In genomic region chr17:4188076-4188475, GRCh38 we compare ENCODE assay signal across 16 cellular contexts. TPM values are rescaled to one million over a fixed set of nuclear protein-coding genes. Genes with fewer than 3 reads are reported as not detected.
DNase-seq lines count a peak whose midpoint lies in the region; ATAC-seq and TF ChIP-seq lines count a peak whose summit lies in the region.
"Had no signal": no experiment of that assay in that cellular context is flagged by ENCODE, and none has a peak within 500 bp of the region (broad histone marks: within the 10 kb centered on the region; RNA-seq: fewer than 3 reads in every experiment).

No MANE protein-coding gene starts in this region.

- no peak for TF ChIP-seq CTCF in Loucy (conservative IDR thresholded peaks at IDR 0.05; ENCODE audit: low read length)
- TF ChIP-seq CTCF in endodermal cell (conservative IDR thresholded peaks at IDR 0.05): no peak
- TF ChIP-seq CTCF in suprapubic skin (IDR thresholded peaks at IDR 0.05): no peak
- no peak for TF ChIP-seq CTCF in H9 (conservative IDR thresholded peaks at IDR 0.05)

- 98 to 100% methylated on average over 4 to 9 of the region's 9 CpGs for WGBS in endodermal cell (ENCODE audit: insufficient coverage in 1 of 2, insufficient read length in 1 of 2), 2 experiments
- WGBS in suprapubic skin: 95% methylated on average over 9 of the region's 9 CpGs
- WGBS in H9 (ENCODE audit: extremely low coverage, insufficient read length, low lambda C conversion rate): no CpG with 5 or more reads among the region's 9 CpGs
- WGBS in neuronal stem cell (ENCODE audit: extremely low coverage in 2 of 2, insufficient read length in 2 of 2, insufficient replicate concordance in 1 of 2), 2 donors: no CpG with 5 or more reads among the region's 9 CpGs

- H2BK5ac ChIP-seq in H9 (ENCODE audit: insufficient read length, low read length): no peak overlapping the region
- H2BK5ac ChIP-seq in neuronal stem cell (ENCODE audit: low read length): no peak overlapping the region

- H2BK15ac ChIP-seq in H9 (ENCODE audit: low read depth, low read length) (no peak overlapping the region), neuronal stem cell (ENCODE audit: low read length) (no peak overlapping the region)

- peak overlapping the region; percentile 75 for H3K9ac ChIP-seq in Loucy (ENCODE audit: low read depth, low read length, poor library complexity, severe bottlenecking)
- H3K9ac ChIP-seq in endodermal cell (ENCODE audit: extremely low read depth, low read length, poor library complexity, severe bottlenecking): no peak overlapping the region
- H3K9ac ChIP-seq in H9 (ENCODE audit: extremely low read depth, insufficient read length, low read length): no peak overlapping the region
- H3K9ac ChIP-seq in neuronal stem cell (ENCODE audit: low read depth, low read length, poor library complexity): no peak overlapping the region

- DNase-seq in endodermal cell: no peak
- no peak for DNase-seq in naive thymus-derived CD4-positive, alpha-beta T cell
- DNase-seq in suprapubic skin (ENCODE audit: low spot score in 2 of 2): no peak
- no peak for DNase-seq in H9
- DNase-seq in neuronal stem cell (ENCODE audit: low spot score): no peak
- DNase-seq in NCI-H187 (lab: John Stamatoyannopoulos, UW): no peak
- DNase-seq: CD8-positive, alpha-beta T cell; NCI-H1417 treated with DMSO at 0.1 percent for 48 hours; NCI-H2029 treated with DMSO at 0.1 percent for 48 hours; NCI-H2171 treated with DMSO at 0.1 percent for 48 hours; NCI-H748 treated with DMSO at 0.1 percent for 48 hours; OCI-M1; RPMI8226; SJCRH30 had no signal

- H3K4me3 Mint-ChIP-seq in endodermal cell: no peak overlapping the region
- H3K4me3 Mint-ChIP-seq in naive thymus-derived CD4-positive, alpha-beta T cell: no peak overlapping the region
- no peak overlapping the region for H3K4me3 Mint-ChIP-seq in H9
- H3K4me3 Mint-ChIP-seq: CD8-positive, alpha-beta T cell had no signal

- H4K91ac ChIP-seq in H9 (ENCODE audit: insufficient read length, low read depth, low read length) (no peak overlapping the region), neuronal stem cell (ENCODE audit: low read depth, low read length, poor library complexity) (no peak overlapping the region)

- POLR2A ChIA-PET in naive thymus-derived CD4-positive, alpha-beta T cell (lab: Charles Lee): interaction anchor here (1.0 to 1.7 kb wide), 3 partner anchors 9 to 42 kb away, joined by 5 to 7 read pairs (median 5); no protein-coding TSS in a partner anchor

- H3K27me3 Mint-ChIP-seq in endodermal cell (ENCODE audit: insufficient read depth) (no peaks in the 10 kb centered on the region), H9 (ENCODE audit: low read depth) (no peaks in the 10 kb centered on the region)
- no peaks in the 10 kb centered on the region for H3K27me3 Mint-ChIP-seq in naive thymus-derived CD4-positive, alpha-beta T cell

- no peak overlapping the region for H3T11ph ChIP-seq in H9 (ENCODE audit: low read length)

- peak overlapping the region; percentile 74 for H3K4me2 ChIP-seq in Loucy (ENCODE audit: low read depth, low read length, poor library complexity, severe bottlenecking)
- H3K4me2 ChIP-seq in H9 (ENCODE audit: insufficient read depth, insufficient read length, low read length): no peak overlapping the region
- H3K4me2 ChIP-seq in neuronal stem cell (ENCODE audit: insufficient read depth, low read length, poor library complexity, severe bottlenecking): no peak overlapping the region

- H3K36me3 Mint-ChIP-seq in endodermal cell (ENCODE audit: low read depth) (peaks cover 65% of the 10 kb centered on the region), H9 (ENCODE audit: insufficient read depth in 1 of 3, low read depth in 3 of 3) (peaks cover 23 to 74% (median 58%) of the 10 kb centered on the region in 3 experiments; a peak in 6 of 7 replicates)
- H3K36me3 Mint-ChIP-seq in naive thymus-derived CD4-positive, alpha-beta T cell: peaks cover 4 to 33% (median 20%) of the 10 kb centered on the region in 5 donors

- no peaks in the 10 kb centered on the region for H4K20me1 ChIP-seq in Loucy (ENCODE audit: insufficient read depth, low read length, poor library complexity, severe bottlenecking)
- H4K20me1 ChIP-seq in H9 (ENCODE audit: control insufficient read depth, insufficient read depth, insufficient read length): no peaks in the 10 kb centered on the region

- H3K56ac ChIP-seq in H9 (ENCODE audit: insufficient read length, low read depth, low read length): no peak overlapping the region

- H2BK20ac ChIP-seq in H9 (ENCODE audit: low read depth, low read length, poor library complexity, severe bottlenecking): no peak overlapping the region

- no peaks in the 10 kb centered on the region; the same call in 1 of the 2 replicates for H3F3A ChIP-seq in Loucy (ENCODE audit: low read depth)

- no peak overlapping the region for H2BK12ac ChIP-seq in H9 (ENCODE audit: insufficient read length, low read depth, low read length)
- H2BK12ac ChIP-seq in neuronal stem cell (ENCODE audit: low read length): no peak overlapping the region

- H3K23me2 ChIP-seq in H9 (ENCODE audit: insufficient read length, low read depth, low read length, poor library complexity, severe bottlenecking): no peaks in the 10 kb centered on the region

- no peak overlapping the region for H2BK120ac ChIP-seq in H9 (ENCODE audit: low read depth, low read length, poor library complexity, severe bottlenecking)
- no peak overlapping the region for H2BK120ac ChIP-seq in neuronal stem cell (ENCODE audit: low read depth, low read length)

- no peak overlapping the region for H3K4me3 ChIP-seq in Loucy (ENCODE audit: low read length, poor library complexity, severe bottlenecking)
- H3K4me3 ChIP-seq in endodermal cell (ENCODE audit: low read length): no peak overlapping the region
- H3K4me3 ChIP-seq in naive thymus-derived CD4-positive, alpha-beta T cell (ENCODE audit: low read length): no peak overlapping the region
- H3K4me3 ChIP-seq in suprapubic skin: no peak overlapping the region
- no peak overlapping the region for H3K4me3 ChIP-seq in neuronal stem cell (ENCODE audit: low read length in 2 of 2)
- H3K4me3 ChIP-seq: SJCRH30 had no signal

- peaks cover 4% of the 10 kb centered on the region; the same call in 1 of the 2 replicates for H3K79me2 ChIP-seq in Loucy (ENCODE audit: insufficient read depth, low read length)
- H3K79me2 ChIP-seq in H9 (ENCODE audit: insufficient read depth, low read length): no peaks in the 10 kb centered on the region

- H3K27ac ChIP-seq in endodermal cell (ENCODE audit: low read depth, low read length) (no peak overlapping the region), suprapubic skin (peak overlapping the region; percentile 84), H9 (ENCODE audit: insufficient read length, low read depth, low read length) (no peak overlapping the region), neuronal stem cell (replicated peaks; ENCODE audit: low read length) (no peak overlapping the region)
- peak overlapping the region; percentile 35 for H3K27ac ChIP-seq in naive thymus-derived CD4-positive, alpha-beta T cell (ENCODE audit: low read depth, low read length)
- H3K27ac ChIP-seq: SJCRH30 had no signal

- no peak for ATAC-seq in naive thymus-derived CD4-positive, alpha-beta T cell
- ATAC-seq: CD8-positive, alpha-beta T cell; HCT116 had no signal

- H3K4me1 Mint-ChIP-seq in endodermal cell (peaks cover 11% of the 10 kb centered on the region), H9 (peaks cover 9 to 12% of the 10 kb centered on the region in 2 experiments)
- peaks cover 4 to 20% (median 12%) of the 10 kb centered on the region in 7 donors for H3K4me1 Mint-ChIP-seq in naive thymus-derived CD4-positive, alpha-beta T cell

- no peak overlapping the region for H4K8ac ChIP-seq in H9 (replicated peaks; ENCODE audit: insufficient read length, low read depth, low read length)
- no peak overlapping the region for H4K8ac ChIP-seq in neuronal stem cell (ENCODE audit: low read depth, low read length)

- H2AK5ac ChIP-seq in H9 (ENCODE audit: insufficient read length, low read length) (no peak overlapping the region), neuronal stem cell (ENCODE audit: low read depth, low read length) (no peak overlapping the region)

- H3K9me3 Mint-ChIP-seq in endodermal cell: no peaks in the 10 kb centered on the region
- peaks cover 0 to 6% (median 0%) of the 10 kb centered on the region in 11 donors for H3K9me3 Mint-ChIP-seq in naive thymus-derived CD4-positive, alpha-beta T cell
- no peaks in the 10 kb centered on the region for H3K9me3 Mint-ChIP-seq in H9
- H3K9me3 Mint-ChIP-seq: CD8-positive, alpha-beta T cell had no signal

- peak overlapping the region; percentile 97 for H3K27ac Mint-ChIP-seq in endodermal cell
- H3K27ac Mint-ChIP-seq in naive thymus-derived CD4-positive, alpha-beta T cell: peak overlapping the region in 7 of 9 donors; percentile 43 to 91 (median 87)
- peak overlapping the region in 1 of 3 experiments; percentile 37; a peak in 2 of 7 replicates for H3K27ac Mint-ChIP-seq in H9

- H3K18ac ChIP-seq in H9 (ENCODE audit: insufficient read length, low read depth, low read length) (no peak overlapping the region), neuronal stem cell (ENCODE audit: low read length) (no peak overlapping the region)

- H3K14ac ChIP-seq in H9 (ENCODE audit: insufficient read depth, low read length) (no peak overlapping the region; the same call in 1 of the 2 replicates), neuronal stem cell (ENCODE audit: low read length) (no peak overlapping the region)

- intact Hi-C loops in naive thymus-derived CD4-positive, alpha-beta T cell (cut with micrococcal nuclease): no loop called here

- H3K36me3 ChIP-seq in Loucy (ENCODE audit: insufficient read depth, low read length) (peaks cover 57% of the 10 kb centered on the region; the same call in 1 of the 2 replicates), endodermal cell (ENCODE audit: control insufficient read depth, insufficient read depth, low read length) (peaks cover 80% of the 10 kb centered on the region), suprapubic skin (peaks cover 40% of the 10 kb centered on the region), neuronal stem cell (replicated peaks in 1 of 2; ENCODE audit: control insufficient read depth in 2 of 2, insufficient read depth in 2 of 2, low read length in 2 of 2) (peaks cover 37 to 87% of the 10 kb centered on the region in 2 donors)
- peaks cover 3 to 52% (median 8%) of the 10 kb centered on the region in 3 experiments for H3K36me3 ChIP-seq in naive thymus-derived CD4-positive, alpha-beta T cell (ENCODE audit: control insufficient read depth in 2 of 3, insufficient read depth in 3 of 3, low read length in 3 of 3)
- H3K36me3 ChIP-seq: SJCRH30 had no signal

- H3K4ac ChIP-seq in H9 (ENCODE audit: low read depth, low read length) (no peak overlapping the region), neuronal stem cell (ENCODE audit: low read length) (no peak overlapping the region)

- H3K23ac ChIP-seq in H9 (ENCODE audit: insufficient read length, low read depth, low read length): no peak overlapping the region
- H3K23ac ChIP-seq in neuronal stem cell (ENCODE audit: low read depth, low read length, poor library complexity): no peak overlapping the region

- H3K27me3 ChIP-seq in Loucy (ENCODE audit: insufficient read depth, low read length, poor library complexity, severe bottlenecking) (no peaks in the 10 kb centered on the region), endodermal cell (ENCODE audit: control insufficient read depth, insufficient read depth, low read length, poor library complexity, severe bottlenecking) (no peaks in the 10 kb centered on the region), suprapubic skin (no peaks in the 10 kb centered on the region), H9 (ENCODE audit: insufficient read depth, low read length) (no peaks in the 10 kb centered on the region), neuronal stem cell (ENCODE audit: control insufficient read depth in 3 of 3, insufficient read depth in 3 of 3, low read depth in 1 of 3, low read length in 3 of 3) (no peaks in the 10 kb centered on the region)
- no peaks in the 10 kb centered on the region for H3K27me3 ChIP-seq in naive thymus-derived CD4-positive, alpha-beta T cell (ENCODE audit: control insufficient read depth in 2 of 2, insufficient read depth in 2 of 2, low read length in 2 of 2)
- H3K27me3 ChIP-seq: SJCRH30 had no signal

- no peak overlapping the region for H2AFZ ChIP-seq in Loucy (ENCODE audit: low read length)
- H2AFZ ChIP-seq in H9 (ENCODE audit: low read length): no peak overlapping the region
- H2AFZ ChIP-seq in neuronal stem cell (ENCODE audit: low read length): no peak overlapping the region

- H3K9me3 ChIP-seq in Loucy (ENCODE audit: insufficient read depth, low read depth, low read length) (no peaks in the 10 kb centered on the region), endodermal cell (ENCODE audit: control insufficient read depth, low read length) (no peaks in the 10 kb centered on the region), suprapubic skin (no peaks in the 10 kb centered on the region), H9 (ENCODE audit: control insufficient read depth, low read depth, low read length) (no peaks in the 10 kb centered on the region), neuronal stem cell (replicated peaks in 1 of 2; ENCODE audit: control insufficient read depth in 2 of 2, insufficient read depth in 1 of 2, low read depth in 1 of 2, low read length in 2 of 2) (no peaks in the 10 kb centered on the region)
- no peaks in the 10 kb centered on the region for H3K9me3 ChIP-seq in naive thymus-derived CD4-positive, alpha-beta T cell (ENCODE audit: control insufficient read depth in 2 of 3, low read length in 3 of 3)
- H3K9me3 ChIP-seq: SJCRH30 had no signal

- TF ChIP-seq POLR2A in suprapubic skin (IDR thresholded peaks at IDR 0.05): no peak

- TF ChIP-seq EP300 in suprapubic skin (IDR thresholded peaks at IDR 0.05): no peak

- H3K79me1 ChIP-seq in H9 (ENCODE audit: insufficient read depth, low read depth, low read length, poor library complexity, severe bottlenecking): no peaks in the 10 kb centered on the region
- H3K79me1 ChIP-seq in neuronal stem cell (ENCODE audit: low read depth, low read length): peaks cover 2% of the 10 kb centered on the region

- H4K5ac ChIP-seq in H9 (ENCODE audit: insufficient read length, low read depth, low read length): no peak overlapping the region

- no peaks in the 10 kb centered on the region for H3K9me2 ChIP-seq in Loucy (replicated peaks; ENCODE audit: low read depth, low read length)

- CTCF ChIA-PET in naive thymus-derived CD4-positive, alpha-beta T cell (lab: Charles Lee): no interaction called here

- H3K4me1 ChIP-seq in Loucy (ENCODE audit: insufficient read depth, low read length, poor library complexity, severe bottlenecking): peaks cover 40% of the 10 kb centered on the region
- H3K4me1 ChIP-seq in endodermal cell (ENCODE audit: control insufficient read depth, insufficient read depth, low read length): no peaks in the 10 kb centered on the region
- peaks cover 0 to 8% of the 10 kb centered on the region in 2 donors for H3K4me1 ChIP-seq in naive thymus-derived CD4-positive, alpha-beta T cell (ENCODE audit: control insufficient read depth in 2 of 2, insufficient read depth in 2 of 2, low read length in 2 of 2)
- H3K4me1 ChIP-seq in suprapubic skin: peaks cover 25% of the 10 kb centered on the region
- 0 out of 2 replicates have a peak, but pooled peaks cover 4% of the 10 kb centered on the region for H3K4me1 ChIP-seq in H9 (ENCODE audit: insufficient read depth, low read length)
- no peaks in the 10 kb centered on the region for H3K4me1 ChIP-seq in neuronal stem cell (ENCODE audit: control insufficient read depth in 2 of 2, insufficient read depth in 1 of 2, low read depth in 1 of 2, low read length in 2 of 2)
- H3K4me1 ChIP-seq: SJCRH30 had no signal

RNA-seq across cellular contexts. Expression of gene CYB5D2, which starts 45.1 kb away (rescaled TPM):
- total RNA-seq in endodermal cell (1 to 10 TPM; 6.7 to 6.8 TPM), suprapubic skin (10 to 100 TPM; 17.7 to 41.3 (median 28.3) TPM), H9 (2021) (7.8 and 8.4 TPM in 2 replicates)
- polyA plus RNA-seq in endodermal cell (2013, experiment 1 of 2): 18.3 TPM
- 15.6 TPM for polyA plus RNA-seq in endodermal cell (2013, experiment 2 of 2)
- 10 to 100 TPM in 2 of 5 experiments, 1 to 10 TPM in 3; 6.5 to 11.4 (median 8.3) TPM for total RNA-seq in naive thymus-derived CD4-positive, alpha-beta T cell
- 10 to 100 TPM; 17.5 to 17.7 TPM for polyA plus RNA-seq in naive thymus-derived CD4-positive, alpha-beta T cell
- 9.0 TPM for polyA plus RNA-seq in neuronal stem cell (2013, experiment 1 of 2)
- polyA plus RNA-seq in neuronal stem cell (2013, experiment 2 of 2): 8.8 TPM

RNA-seq across cellular contexts. Expression of gene ZZEF1, which starts 45.2 kb away (rescaled TPM):
- total RNA-seq in endodermal cell (10 to 100 TPM; 21.5 to 29.4 TPM), suprapubic skin (100 to 1,000 TPM in 1 of 4 donors, 10 to 100 TPM in 3; 47.5 to 171 (median 81.0) TPM), H9 (2021) (17.4 and 22.1 TPM in 2 replicates)
- 15.0 TPM for polyA plus RNA-seq in endodermal cell (2013, experiment 1 of 2)
- 14.1 TPM for polyA plus RNA-seq in endodermal cell (2013, experiment 2 of 2)
- 100 to 1,000 TPM in 1 of 5 experiments, 10 to 100 TPM in 4; 62.1 to 101 (median 97.4) TPM for total RNA-seq in naive thymus-derived CD4-positive, alpha-beta T cell
- polyA plus RNA-seq in naive thymus-derived CD4-positive, alpha-beta T cell: 10 to 100 TPM in 1 of 2 donors, 1 to 10 TPM in 1; 8.0 to 10.1 TPM
- 4.7 TPM for polyA plus RNA-seq in neuronal stem cell (2013, experiment 1 of 2)
- polyA plus RNA-seq in neuronal stem cell (2013, experiment 2 of 2): 4.5 TPM

Comparison
In these comparisons a context has a peak if more than half of its experiments do, and no peak if none do; other contexts are left out.
1. H3K27ac ChIP-seq: peak in naive thymus-derived CD4-positive, alpha-beta T cell (single experiment) and suprapubic skin (single experiment); none in endodermal cell (single experiment), H9 (single experiment) and neuronal stem cell (single experiment).